Comparison of ENCODE assay signal across 18 cellular contexts in genomic region chr17:29734640-29735039, GRCh38.
A peak's percentile ranks its signal among the peaks of the same experiment; 100 is the strongest.
DNase-seq lines count a peak whose midpoint lies in the region; ATAC-seq and TF ChIP-seq lines count a peak whose summit lies in the region.
"Had no signal": no experiment of that assay in that cellular context is flagged by ENCODE, and none has a peak within 500 bp of the region (broad histone marks: within the 10 kb centered on the region; RNA-seq: fewer than 3 reads in every experiment).

No MANE protein-coding gene starts in this region.

- TF ChIP-seq CTCF in activated B cell treated with CpG ODN at 0.5 μM for 24 hours (IDR thresholded peaks at IDR 0.05) (no peak), mucosa of descending colon (IDR thresholded peaks at IDR 0.05) (no peak), osteoblast (IDR thresholded peaks at IDR 0.05; ENCODE audit: extremely low read depth, low read depth, low read length) (no peak)

- H3K27ac ChIP-seq in mesenchymal stem cell (ENCODE audit: low read length, poor library complexity, severe bottlenecking) (no peak overlapping the region), osteoblast (ENCODE audit: low read depth, low read length) (no peak overlapping the region)
- H3K27ac ChIP-seq: 22Rv1, hepatocyte, tibial nerve had no signal

- H2BK120ac ChIP-seq in mesenchymal stem cell (ENCODE audit: low read depth, low read length): no peak overlapping the region

- peaks cover 46% of the 10 kb centered on the region for H3K4me1 Mint-ChIP-seq in activated T-cell treated with anti-CD3 and anti-CD28 coated beads, Interleukin-2, amount 50 U/mL, for 24 hours (ENCODE audit: low read depth)
- peaks cover 37% of the 10 kb centered on the region for H3K4me1 Mint-ChIP-seq in activated T-cell treated with anti-CD3 and anti-CD28 coated beads, Interleukin-2, amount 50 U/mL, for 4 hours (ENCODE audit: low read depth)
- H3K4me1 Mint-ChIP-seq in activated B cell treated with CpG ODN at 0.5 μM for 24 hours: peaks cover 49% of the 10 kb centered on the region
- H3K4me1 Mint-ChIP-seq in stimulated activated effector memory CD8-positive, alpha-beta T cell treated with anti-CD3 and anti-CD28 coated beads, Interleukin-12 subunit alpha, Interleukin-12 subunit beta, amount 100 ng/mL, for 72 hours: peaks cover 10% of the 10 kb centered on the region

- H3K14ac ChIP-seq in mesenchymal stem cell (ENCODE audit: low read length in 2 of 2): no peak overlapping the region

- H3K36me3 Mint-ChIP-seq in activated T-cell treated with anti-CD3 and anti-CD28 coated beads, Interleukin-2, amount 50 U/mL, for 24 hours (ENCODE audit: low read depth): peaks cover 36% of the 10 kb centered on the region
- peaks cover 4% of the 10 kb centered on the region for H3K36me3 Mint-ChIP-seq in activated T-cell treated with anti-CD3 and anti-CD28 coated beads, Interleukin-2, amount 50 U/mL, for 4 hours (ENCODE audit: insufficient read depth)
- H3K36me3 Mint-ChIP-seq in activated B cell treated with CpG ODN at 0.5 μM for 24 hours (ENCODE audit: low read depth): peaks cover 43% of the 10 kb centered on the region
- peaks cover 20% of the 10 kb centered on the region for H3K36me3 Mint-ChIP-seq in stimulated activated effector memory CD8-positive, alpha-beta T cell treated with anti-CD3 and anti-CD28 coated beads, Interleukin-12 subunit alpha, Interleukin-12 subunit beta, amount 100 ng/mL, for 72 hours

- H3K4me3 ChIP-seq in mesenchymal stem cell (ENCODE audit: insufficient read depth in 1 of 2, low read depth in 1 of 2, low read length in 2 of 2) (no peak overlapping the region), mucosa of descending colon (no peak overlapping the region), osteoblast (ENCODE audit: insufficient read depth, low read length) (no peak overlapping the region)
- H3K4me3 ChIP-seq: hepatocyte, tibial nerve had no signal

- peaks cover 2% of the 10 kb centered on the region for H3K79me1 ChIP-seq in mesenchymal stem cell (replicated peaks; ENCODE audit: low read length, poor library complexity, severe bottlenecking)

- no peaks in the 10 kb centered on the region for H3K27me3 Mint-ChIP-seq in activated T-cell treated with anti-CD3 and anti-CD28 coated beads, Interleukin-2, amount 50 U/mL, for 24 hours
- no peaks in the 10 kb centered on the region for H3K27me3 Mint-ChIP-seq in activated T-cell treated with anti-CD3 and anti-CD28 coated beads, Interleukin-2, amount 50 U/mL, for 4 hours (ENCODE audit: low read depth)
- no peaks in the 10 kb centered on the region for H3K27me3 Mint-ChIP-seq in activated B cell treated with CpG ODN at 0.5 μM for 24 hours
- H3K27me3 Mint-ChIP-seq: activated CD4-positive, alpha-beta T cell treated with anti-CD3 and anti-CD28 coated beads for 36 hours had no signal

- no peaks in the 10 kb centered on the region for H3K36me3 ChIP-seq in mesenchymal stem cell (ENCODE audit: control insufficient read depth in 1 of 2, insufficient read depth in 2 of 2, low read depth in 1 of 2, low read length in 2 of 2)
- H3K36me3 ChIP-seq in mucosa of descending colon (ENCODE audit: low read depth): no peaks in the 10 kb centered on the region
- H3K36me3 ChIP-seq in osteoblast (ENCODE audit: insufficient read depth, low read length): no peaks in the 10 kb centered on the region

- peak overlapping the region; percentile 44 for H3K27ac Mint-ChIP-seq in activated T-cell treated with anti-CD3 and anti-CD28 coated beads, Interleukin-2, amount 50 U/mL, for 24 hours
- peak overlapping the region; percentile 47 for H3K27ac Mint-ChIP-seq in activated B cell treated with CpG ODN at 0.5 μM for 24 hours
- peak overlapping the region; percentile 37 for H3K27ac Mint-ChIP-seq in stimulated activated effector memory CD8-positive, alpha-beta T cell treated with anti-CD3 and anti-CD28 coated beads, Interleukin-12 subunit alpha, Interleukin-12 subunit beta, amount 100 ng/mL, for 72 hours

- no peak overlapping the region for H3K4me3 Mint-ChIP-seq in activated T-cell treated with anti-CD3 and anti-CD28 coated beads, Interleukin-2, amount 50 U/mL, for 24 hours
- H3K4me3 Mint-ChIP-seq in activated T-cell treated with anti-CD3 and anti-CD28 coated beads, Interleukin-2, amount 50 U/mL, for 4 hours: no peak overlapping the region
- H3K4me3 Mint-ChIP-seq in activated B cell treated with CpG ODN at 0.5 μM for 24 hours: no peak overlapping the region
- no peak overlapping the region for H3K4me3 Mint-ChIP-seq in stimulated activated effector memory CD8-positive, alpha-beta T cell treated with anti-CD3 and anti-CD28 coated beads, Interleukin-12 subunit alpha, Interleukin-12 subunit beta, amount 100 ng/mL, for 72 hours
- H3K4me3 Mint-ChIP-seq: activated CD4-positive, alpha-beta T cell treated with anti-CD3 and anti-CD28 coated beads for 36 hours had no signal

- H2AFZ ChIP-seq in mesenchymal stem cell (ENCODE audit: low read depth, low read length) (no peak overlapping the region), osteoblast (ENCODE audit: low read length) (no peak overlapping the region)
- H2AFZ ChIP-seq: hepatocyte had no signal

- intact Hi-C loops in activated B cell treated with CpG ODN at 0.5 μM for 24 hours (cut with micrococcal nuclease) (no loop called here), mucosa of descending colon (cut with DNase I, micrococcal nuclease) (no loop called here)

- H3K4me1 ChIP-seq in mesenchymal stem cell (ENCODE audit: control insufficient read depth, insufficient read depth, low read depth, low read length): no peaks in the 10 kb centered on the region
- H3K4me1 ChIP-seq in mucosa of descending colon (ENCODE audit: low read depth): no peaks in the 10 kb centered on the region
- H3K4me1 ChIP-seq in osteoblast (ENCODE audit: insufficient read depth, low read length): peaks cover 2% of the 10 kb centered on the region

- H3K79me2 ChIP-seq in osteoblast (ENCODE audit: insufficient read depth, low read length): no peaks in the 10 kb centered on the region
- H3K79me2 ChIP-seq: hepatocyte had no signal

- CTCF ChIA-PET in activated B cell treated with CpG ODN at 0.5 μM for 24 hours (lab: Charles Lee): no interaction called here

- H3K9me3 ChIP-seq in mesenchymal stem cell (ENCODE audit: control insufficient read depth, low read length) (no peaks in the 10 kb centered on the region), mucosa of descending colon (no peaks in the 10 kb centered on the region), osteoblast (ENCODE audit: low read depth, low read length) (no peaks in the 10 kb centered on the region)
- H3K9me3 ChIP-seq: tibial nerve had no signal

- no peak overlapping the region for H2BK15ac ChIP-seq in mesenchymal stem cell (ENCODE audit: low read depth, poor library complexity, severe bottlenecking)

- H3K9ac ChIP-seq in mesenchymal stem cell (ENCODE audit: low read length): no peak overlapping the region

- H3K27me3 ChIP-seq in mesenchymal stem cell (ENCODE audit: control insufficient read depth in 1 of 2, insufficient read depth in 1 of 2, low read length in 2 of 2) (no peaks in the 10 kb centered on the region), osteoblast (ENCODE audit: insufficient read depth, low read length) (no peaks in the 10 kb centered on the region)
- H3K27me3 ChIP-seq: hepatocyte, tibial nerve had no signal

- no peak overlapping the region for H2BK12ac ChIP-seq in mesenchymal stem cell (ENCODE audit: low read length in 2 of 2)

- no peak overlapping the region for H4K91ac ChIP-seq in mesenchymal stem cell (ENCODE audit: low read length)

- H4K8ac ChIP-seq in mesenchymal stem cell (ENCODE audit: low read length): no peak overlapping the region

- POLR2A ChIA-PET in activated B cell treated with CpG ODN at 0.5 μM for 24 hours (lab: Charles Lee): interaction anchor here (0.6 to 1.5 kb wide), 3 partner anchors 11 to 28 kb away, joined by 3 to 4 read pairs (median 4); no protein-coding TSS in a partner anchor

- H2AK5ac ChIP-seq in mesenchymal stem cell (ENCODE audit: low read length, severe bottlenecking): no peak overlapping the region

- no peak for DNase-seq in activated T-cell treated with anti-CD3 and anti-CD28 coated beads, Interleukin-2, amount 50 U/mL, for 24 hours
- DNase-seq in activated T-cell treated with anti-CD3 and anti-CD28 coated beads, Interleukin-2, amount 50 U/mL, for 4 hours: no peak
- DNase-seq in activated B cell treated with CpG ODN at 0.5 μM for 24 hours: no peak
- peak; percentile 11 for DNase-seq in mesenchymal stem cell
- DNase-seq in stimulated activated effector memory CD8-positive, alpha-beta T cell treated with anti-CD3 and anti-CD28 coated beads, Interleukin-12 subunit alpha, Interleukin-12 subunit beta, amount 100 ng/mL, for 72 hours (ENCODE audit: low spot score in 2 of 2): no peak
- DNase-seq in mucosa of descending colon: no peak
- DNase-seq in ecto neural progenitor cell (ENCODE audit: low spot score): no peak
- no peak for DNase-seq in osteoblast (ENCODE audit: insufficient read length, low spot score, missing footprints)
- DNase-seq: activated CD4-positive, alpha-beta T cell treated with anti-CD3 and anti-CD28 coated beads for 36 hours; C1 segment of cervical spinal cord; DMS153; kidney; NCI-H1105 treated with DMSO at 0.1 percent for 48 hours; NCI-H2107; NCI-H510A treated with DMSO at 0.1 percent for 48 hours had no signal

- no peaks in the 10 kb centered on the region for H3K9me3 Mint-ChIP-seq in activated T-cell treated with anti-CD3 and anti-CD28 coated beads, Interleukin-2, amount 50 U/mL, for 24 hours
- no peaks in the 10 kb centered on the region for H3K9me3 Mint-ChIP-seq in activated T-cell treated with anti-CD3 and anti-CD28 coated beads, Interleukin-2, amount 50 U/mL, for 4 hours
- H3K9me3 Mint-ChIP-seq in activated B cell treated with CpG ODN at 0.5 μM for 24 hours: no peaks in the 10 kb centered on the region
- H3K9me3 Mint-ChIP-seq in stimulated activated effector memory CD8-positive, alpha-beta T cell treated with anti-CD3 and anti-CD28 coated beads, Interleukin-12 subunit alpha, Interleukin-12 subunit beta, amount 100 ng/mL, for 72 hours: no peaks in the 10 kb centered on the region

- no peak overlapping the region for H3K18ac ChIP-seq in mesenchymal stem cell (ENCODE audit: low read depth in 1 of 2, low read length in 2 of 2)

- ATAC-seq in activated T-cell treated with anti-CD3 and anti-CD28 coated beads, Interleukin-2, amount 50 U/mL, for 4 hours: no peak
- ATAC-seq in activated B cell treated with CpG ODN at 0.5 μM for 24 hours (ENCODE audit: low read depth) (no peak), mucosa of descending colon (no peak)
- no peak for ATAC-seq in stimulated activated effector memory CD8-positive, alpha-beta T cell treated with anti-CD3 and anti-CD28 coated beads, Interleukin-12 subunit alpha, Interleukin-12 subunit beta, amount 100 ng/mL, for 72 hours
- ATAC-seq: activated CD4-positive, alpha-beta T cell treated with anti-CD3 and anti-CD28 coated beads for 36 hours had no signal

- no peak overlapping the region for H2BK5ac ChIP-seq in mesenchymal stem cell (ENCODE audit: low read depth, low read length, poor library complexity, severe bottlenecking)

- no peak overlapping the region for H3K4me2 ChIP-seq in mesenchymal stem cell (ENCODE audit: low read length, poor library complexity, severe bottlenecking)
- H3K4me2 ChIP-seq in osteoblast (ENCODE audit: insufficient read depth, low read length): no peak overlapping the region
- H3K4me2 ChIP-seq: hepatocyte had no signal

- H4K20me1 ChIP-seq in osteoblast (ENCODE audit: insufficient read depth, low read length): no peaks in the 10 kb centered on the region

- no peak overlapping the region for H3K23ac ChIP-seq in mesenchymal stem cell (ENCODE audit: low read length in 2 of 2)

- H3K4ac ChIP-seq in mesenchymal stem cell (ENCODE audit: low read depth in 1 of 2, low read length in 2 of 2): no peak overlapping the region
